ENCODE assay signal across 8 cellular contexts in the genomic region with DNA sequence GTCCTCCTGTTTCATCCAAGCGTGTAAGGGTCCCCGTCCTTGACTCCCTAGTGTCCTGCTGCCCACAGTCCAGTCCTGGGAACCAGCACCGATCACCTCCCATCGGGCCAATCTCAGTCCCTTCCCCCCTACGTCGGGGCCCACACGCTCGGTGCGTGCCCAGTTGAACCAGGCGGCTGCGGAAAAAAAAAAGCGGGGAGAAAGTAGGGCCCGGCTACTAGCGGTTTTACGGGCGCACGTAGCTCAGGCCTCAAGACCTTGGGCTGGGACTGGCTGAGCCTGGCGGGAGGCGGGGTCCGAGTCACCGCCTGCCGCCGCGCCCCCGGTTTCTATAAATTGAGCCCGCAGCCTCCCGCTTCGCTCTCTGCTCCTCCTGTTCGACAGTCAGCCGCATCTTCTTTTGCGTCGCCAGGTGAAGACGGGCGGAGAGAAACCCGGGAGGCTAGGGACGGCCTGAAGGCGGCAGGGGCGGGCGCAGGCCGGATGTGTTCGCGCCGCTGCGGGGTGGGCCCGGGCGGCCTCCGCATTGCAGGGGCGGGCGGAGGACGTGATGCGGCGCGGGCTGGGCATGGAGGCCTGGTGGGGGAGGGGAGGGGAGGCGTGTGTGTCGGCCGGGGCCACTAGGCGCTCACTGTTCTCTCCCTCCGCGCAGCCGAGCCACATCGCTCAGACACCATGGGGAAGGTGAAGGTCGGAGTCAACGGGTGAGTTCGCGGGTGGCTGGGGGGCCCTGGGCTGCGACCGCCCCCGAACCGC. TPM values are rescaled to one million over a fixed set of nuclear protein-coding genes. Genes with fewer than 3 reads are reported as not detected.
DNase-seq lines count a peak whose midpoint lies in the region; ATAC-seq and TF ChIP-seq lines count a peak whose summit lies in the region.

Gene GAPDH, plus strand, starts transcription at position 360 of the 756 bp plus-strand sequence. Its CDS starts 316 bp downstream, at position 676.

- H3K4me1 Mint-ChIP-seq in CD4-positive, CD25-positive, alpha-beta regulatory T cell = peaks cover 12 to 60% (median 28%) of the 10 kb centered on the region in 4 donors
- peaks cover 46% of the 10 kb centered on the region for H3K4me1 Mint-ChIP-seq in activated CD4-positive, alpha-beta memory T cell treated with anti-CD3 and anti-CD28 coated beads for 36 hours (ENCODE audit: low read depth)

- H3K36me3 Mint-ChIP-seq in CD4-positive, CD25-positive, alpha-beta regulatory T cell = peaks cover 26% of the 10 kb centered on the region
- H3K36me3 Mint-ChIP-seq in activated CD4-positive, alpha-beta memory T cell treated with anti-CD3 and anti-CD28 coated beads for 36 hours = peaks cover 80% of the 10 kb centered on the region

- H3K27ac ChIP-seq in CD4-positive, CD25-positive, alpha-beta regulatory T cell (ENCODE audit: insufficient read depth, low read length, poor library complexity, severe bottlenecking) = peak within 1 kb of the TSS; percentile 94
- peak within 1 kb of the TSS; percentile 67 to 100 (median 99) for H3K27ac ChIP-seq in dorsolateral prefrontal cortex

- TF ChIP-seq CTCF in dorsolateral prefrontal cortex (IDR thresholded peaks at IDR 0.05 in 54 of 56, conservative IDR thresholded peaks at IDR 0.05 in 2 of 56; ENCODE audit: low read depth in 1 of 56, partially characterized antibody in 56 of 56) (peak in 10 of 56 donors; percentile 5 to 26 (median 14)), lower leg skin (IDR thresholded peaks at IDR 0.05) (no peak)

- H3K27me3 ChIP-seq in CD4-positive, CD25-positive, alpha-beta regulatory T cell (ENCODE audit: control insufficient read depth, insufficient read depth, low read length) = no peaks in the 10 kb centered on the region
- H3K27me3 ChIP-seq in dorsolateral prefrontal cortex = no peaks in the 10 kb centered on the region

- H3K4me3 ChIP-seq in CD4-positive, CD25-positive, alpha-beta regulatory T cell (ENCODE audit: low read depth, low read length) = peak within 1 kb of the TSS; percentile 74
- H3K4me3 ChIP-seq in dorsolateral prefrontal cortex (peak within 1 kb of the TSS; percentile 57 to 100 (median 98)), lower leg skin (ENCODE audit: low read depth, poor library complexity, severe bottlenecking) (peak within 1 kb of the TSS; percentile 86)

- intact Hi-C loops in activated CD4-positive, alpha-beta memory T cell treated with anti-CD3 and anti-CD28 coated beads for 36 hours (cut with micrococcal nuclease) = loop anchor here (1.0 to 2.0 kb wide), 7 partner anchors 22 to 318 kb away; partner anchors contain the start of genes CHD4, IFFO1, MRPL51 and USP5
- intact Hi-C loops in dorsolateral prefrontal cortex (cut with DNase I) (loop anchor here (1.0 to 10.0 kb wide), 7 partner anchors 21 to 210 kb away; partner anchors contain the start of genes MRPL51 (in 2 of the 2), IFFO1 (in 1 of the 2) and VAMP1 (in 1 of the 2)), lower leg skin (cut with DNase I; ENCODE audit: low total_unique reads) (loop anchor here (10.0 kb wide), 1 partner anchor 200 kb away; no protein-coding TSS in a partner anchor)

- H3K36me3 ChIP-seq in CD4-positive, CD25-positive, alpha-beta regulatory T cell (ENCODE audit: control insufficient read depth, insufficient read depth, low read length) = peaks cover 43% of the 10 kb centered on the region

- CTCF ChIA-PET in activated CD4-positive, alpha-beta memory T cell treated with anti-CD3 and anti-CD28 coated beads for 36 hours (lab: Charles Lee) = interaction anchor here (0.7 to 2.9 kb wide), 8 partner anchors 20 to 198 kb away, joined by 3 to 11 read pairs (median 3); partner anchors contain the start of gene VAMP1

- H3K9me3 ChIP-seq in CD4-positive, CD25-positive, alpha-beta regulatory T cell (ENCODE audit: control insufficient read depth in 2 of 2, low read length in 2 of 2) = no peaks in the 10 kb centered on the region

- no peaks in the 10 kb centered on the region for H3K9me3 Mint-ChIP-seq in CD4-positive, CD25-positive, alpha-beta regulatory T cell
- H3K9me3 Mint-ChIP-seq in activated CD4-positive, alpha-beta memory T cell treated with anti-CD3 and anti-CD28 coated beads for 36 hours = no peaks in the 10 kb centered on the region

- peaks cover 14% of the 10 kb centered on the region for H3K27me3 Mint-ChIP-seq in CD4-positive, CD25-positive, alpha-beta regulatory T cell
- H3K27me3 Mint-ChIP-seq in activated CD4-positive, alpha-beta memory T cell treated with anti-CD3 and anti-CD28 coated beads for 36 hours = no peaks in the 10 kb centered on the region

- POLR2A ChIA-PET in activated CD4-positive, alpha-beta memory T cell treated with anti-CD3 and anti-CD28 coated beads for 36 hours (lab: Charles Lee) = interaction anchor here (0.5 to 5.8 kb wide), 25 partner anchors 19 to 606 kb away, joined by 3 to 54 read pairs (median 4); partner anchors contain the start of genes C12orf57, CD4, CDCA3 and COPS7A

- ATAC-seq in CD4-positive, CD25-positive, alpha-beta regulatory T cell (ENCODE audit: low read depth in 2 of 2) = peak; percentile 64 to 67
- ATAC-seq in GM19438 (IDR thresholded peaks at IDR 0.05; ENCODE audit: low read depth, unreplicated experiment) = peak; percentile 56
- ATAC-seq in HG03575 (IDR thresholded peaks at IDR 0.05; ENCODE audit: extremely low read depth, insufficient number of reproducible peaks, low FRiP score, unreplicated experiment) = peak; percentile 41

- H3K4me1 ChIP-seq in CD4-positive, CD25-positive, alpha-beta regulatory T cell (ENCODE audit: control insufficient read depth, insufficient read depth, low read length, poor library complexity, severe bottlenecking) = peaks cover 66% of the 10 kb centered on the region

- H3K4me3 Mint-ChIP-seq in CD4-positive, CD25-positive, alpha-beta regulatory T cell = peak within 1 kb of the TSS; percentile 93 to 99 (median 94)
- peak within 1 kb of the TSS; percentile 96 for H3K4me3 Mint-ChIP-seq in activated CD4-positive, alpha-beta memory T cell treated with anti-CD3 and anti-CD28 coated beads for 36 hours

- peak; percentile 75 to 96 (median 88) for DNase-seq in CD4-positive, CD25-positive, alpha-beta regulatory T cell
- DNase-seq in NCI-H82 (lab: John Stamatoyannopoulos, UW) (peak; percentile 99), dorsolateral prefrontal cortex (peak; percentile 93 to 99 (median 97)), lower leg skin (ENCODE audit: low spot score in 2 of 2) (peak; percentile 86 to 97)
- peak; percentile 93 for DNase-seq in activated CD4-positive, alpha-beta memory T cell treated with anti-CD3 and anti-CD28 coated beads for 36 hours
- peak; percentile 64 to 78 (median 73) for DNase-seq in stimulated activated CD4-positive, alpha-beta T cell treated with anti-CD3 and anti-CD28 coated beads, TNF-alpha, amount 100 ng/mL, for 1 hour (ENCODE audit: low read depth in 3 of 3, low spot score in 1 of 3)

- WGBS in lower leg skin, 2 donors = 1% methylated on average over 33 to 40 of the region's 69 CpGs

- peak in 1 of 2 donors; percentile 57 for TF ChIP-seq POLR2A in lower leg skin (IDR thresholded peaks at IDR 0.05)

- H3K27ac Mint-ChIP-seq in CD4-positive, CD25-positive, alpha-beta regulatory T cell = peak within 1 kb of the TSS; percentile 98 to 99 (median 99)
- H3K27ac Mint-ChIP-seq in activated CD4-positive, alpha-beta memory T cell treated with anti-CD3 and anti-CD28 coated beads for 36 hours = peak within 1 kb of the TSS; percentile 100

RNA-seq across cellular contexts. Expression of gene GAPDH, which starts in this region (rescaled TPM):
- 669 TPM for total RNA-seq in CD4-positive, CD25-positive, alpha-beta regulatory T cell
- 1,000 to 10,000 TPM; 1,962 to 2,973 (median 2,405) TPM for polyA plus RNA-seq in CD4-positive, CD25-positive, alpha-beta regulatory T cell
- 1,000 to 10,000 TPM; 5,823 to 5,836 TPM for total RNA-seq in activated CD4-positive, alpha-beta memory T cell treated with anti-CD3 and anti-CD28 coated beads for 36 hours
- total RNA-seq in dorsolateral prefrontal cortex = 1,000 to 10,000 TPM; 1,552 to 3,778 (median 2,635) TPM
- total RNA-seq in lower leg skin = 1,000 to 10,000 TPM; 1,190 to 2,139 (median 1,514) TPM

Comparison
In these comparisons a context has a peak if more than half of its experiments do, and no peak if none do; other contexts are left out.
1. Peak in every context shown above with its lines: DNase-seq, ATAC-seq, H3K4me3 ChIP-seq and H3K27ac ChIP-seq.